3 cellular contexts compared by ENCODE assay signal in genomic region chr19:23543351-23543750, GRCh38.
"Had no signal": no experiment of that assay in that cellular context is flagged by ENCODE, and none has a peak within 500 bp of the region (broad histone marks: within the 10 kb centered on the region; RNA-seq: fewer than 3 reads in every experiment).

No MANE protein-coding gene starts in this region.

- H3K4me3 ChIP-seq: GM12878 had no signal

- ATAC-seq: GM12878 had no signal

- DNase-seq: GDM1, GF-D8 had no signal
